Comparison of ENCODE assay signal across 12 cellular contexts in the genomic region with DNA sequence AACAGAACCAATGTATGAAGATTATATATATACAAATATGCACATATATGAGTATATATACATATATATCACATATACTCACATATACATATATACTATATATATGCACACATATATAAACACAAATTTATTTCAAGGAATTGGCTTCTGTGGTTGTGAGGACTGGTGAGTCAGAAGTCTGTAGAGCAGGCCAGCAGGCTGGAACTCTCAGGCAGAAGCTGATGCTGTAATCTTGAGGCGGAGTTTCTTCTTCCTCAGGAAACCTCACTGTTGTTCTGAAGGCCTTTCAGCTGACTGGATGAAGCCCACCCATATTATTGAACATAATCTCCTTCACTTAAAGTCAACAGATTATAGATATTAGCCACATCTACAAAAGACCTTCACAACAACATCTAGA.
A peak's percentile ranks its signal among the peaks of the same experiment; 100 is the strongest.
DNase-seq lines count a peak whose midpoint lies in the region; ATAC-seq and TF ChIP-seq lines count a peak whose summit lies in the region.
"Had no signal": no experiment of that assay in that cellular context is flagged by ENCODE, and none has a peak within 500 bp of the region (broad histone marks: within the 10 kb centered on the region; RNA-seq: fewer than 3 reads in every experiment).

No MANE protein-coding gene starts in this region.

- no peak overlapping the region for H3K27ac Mint-ChIP-seq in activated T-helper 17 cell treated with anti-CD3 and anti-CD28 coated beads, Interleukin-2, amount 50 U/mL, for 72 hours
- no peak overlapping the region for H3K27ac Mint-ChIP-seq in activated CD4-positive, alpha-beta T cell treated with anti-CD3 and anti-CD28 coated beads, Interleukin-2, amount 10 ng/mL, durations not matched to agents 7 days and 5 days
- H3K27ac Mint-ChIP-seq: B cell had no signal

- CTCF ChIA-PET in activated CD4-positive, alpha-beta T cell treated with anti-CD3 and anti-CD28 coated beads, Interleukin-2, amount 10 ng/mL, durations not matched to agents 7 days and 5 days (lab: Charles Lee), result interaction anchor here (0.9 kb wide), 1 partner anchor 32 kb away, joined by 3 read pairs; no protein-coding TSS in a partner anchor

- no peak overlapping the region for H2AFZ ChIP-seq in ACC112 (ENCODE audit: low read length, unreplicated experiment)
- H2AFZ ChIP-seq: hepatocyte had no signal

- no peak overlapping the region for H3K4me3 Mint-ChIP-seq in activated T-helper 17 cell treated with anti-CD3 and anti-CD28 coated beads, Interleukin-2, amount 50 U/mL, for 72 hours
- no peak overlapping the region for H3K4me3 Mint-ChIP-seq in activated CD4-positive, alpha-beta T cell treated with anti-CD3 and anti-CD28 coated beads, Interleukin-2, amount 10 ng/mL, durations not matched to agents 7 days and 5 days
- H3K4me3 Mint-ChIP-seq: B cell had no signal

- H3K4me3 ChIP-seq in ACC112 (ENCODE audit: low read depth, low read length) (no peak overlapping the region), coronary artery (no peak overlapping the region)
- H3K4me3 ChIP-seq: hepatocyte had no signal

- 0 out of 2 replicates have a peak overlapping the region, but pooled peaks have one; percentile 13 for H3K27ac ChIP-seq in ACC112 (ENCODE audit: low read depth, low read length)
- H3K27ac ChIP-seq in coronary artery, result no peak overlapping the region
- H3K27ac ChIP-seq: hepatocyte had no signal

- no peaks in the 10 kb centered on the region for H3K79me2 ChIP-seq in ACC112 (ENCODE audit: control insufficient read depth, insufficient read depth, low read length, unreplicated experiment)
- H3K79me2 ChIP-seq: hepatocyte had no signal

- H3K36me3 ChIP-seq in ACC112 (ENCODE audit: insufficient read depth, low read length), result peaks cover 6% of the 10 kb centered on the region

- no peaks in the 10 kb centered on the region for H3K36me3 Mint-ChIP-seq in activated T-helper 17 cell treated with anti-CD3 and anti-CD28 coated beads, Interleukin-2, amount 50 U/mL, for 72 hours (ENCODE audit: low read depth)
- no peaks in the 10 kb centered on the region for H3K36me3 Mint-ChIP-seq in activated CD4-positive, alpha-beta T cell treated with anti-CD3 and anti-CD28 coated beads, Interleukin-2, amount 10 ng/mL, durations not matched to agents 7 days and 5 days (ENCODE audit: low read depth)

- DNase-seq in HCEC 1CT (peak; percentile 78), fibroblast of the conjunctiva (ENCODE audit: low read depth) (peak; percentile 30), coronary artery (ENCODE audit: low spot score) (no peak), T-helper 2 cell (no peak)
- DNase-seq in activated CD4-positive, alpha-beta T cell treated with anti-CD3 and anti-CD28 coated beads, Interleukin-2, amount 10 ng/mL, durations not matched to agents 7 days and 5 days, result no peak
- DNase-seq: activated naive CD4-positive, alpha-beta T cell treated with anti-CD3 and anti-CD28 coated beads, Interleukin-2, amount 50 U/mL, for 16 hours; NCI-H2029 treated with DMSO at 0.1 percent for 48 hours had no signal

- H3K27me3 Mint-ChIP-seq in activated T-helper 17 cell treated with anti-CD3 and anti-CD28 coated beads, Interleukin-2, amount 50 U/mL, for 72 hours, result no peaks in the 10 kb centered on the region
- H3K27me3 Mint-ChIP-seq in activated CD4-positive, alpha-beta T cell treated with anti-CD3 and anti-CD28 coated beads, Interleukin-2, amount 10 ng/mL, durations not matched to agents 7 days and 5 days, result peaks cover 5% of the 10 kb centered on the region
- H3K27me3 Mint-ChIP-seq: B cell had no signal

- H3K4me1 ChIP-seq in ACC112 (ENCODE audit: control insufficient read depth, insufficient read depth, low read length, unreplicated experiment), result peaks cover 4% of the 10 kb centered on the region

- no peaks in the 10 kb centered on the region for H3K4me1 Mint-ChIP-seq in activated T-helper 17 cell treated with anti-CD3 and anti-CD28 coated beads, Interleukin-2, amount 50 U/mL, for 72 hours
- H3K4me1 Mint-ChIP-seq in activated CD4-positive, alpha-beta T cell treated with anti-CD3 and anti-CD28 coated beads, Interleukin-2, amount 10 ng/mL, durations not matched to agents 7 days and 5 days, result no peaks in the 10 kb centered on the region
- H3K4me1 Mint-ChIP-seq: B cell had no signal

- peaks cover 20% of the 10 kb centered on the region for H3K9me3 Mint-ChIP-seq in activated T-helper 17 cell treated with anti-CD3 and anti-CD28 coated beads, Interleukin-2, amount 50 U/mL, for 72 hours
- peaks cover 14% of the 10 kb centered on the region for H3K9me3 Mint-ChIP-seq in activated CD4-positive, alpha-beta T cell treated with anti-CD3 and anti-CD28 coated beads, Interleukin-2, amount 10 ng/mL, durations not matched to agents 7 days and 5 days

- no peak for TF ChIP-seq CTCF in coronary artery (IDR thresholded peaks at IDR 0.05)

- H3K27me3 ChIP-seq in ACC112 (ENCODE audit: insufficient read depth, low read length), result no peaks in the 10 kb centered on the region
- H3K27me3 ChIP-seq: hepatocyte had no signal

- ATAC-seq in activated T-helper 17 cell treated with anti-CD3 and anti-CD28 coated beads, Interleukin-2, amount 50 U/mL, for 72 hours (replicated peaks), result peak; percentile 63
- ATAC-seq in HG02763 (IDR thresholded peaks at IDR 0.05; ENCODE audit: unreplicated experiment), result no peak

- POLR2A ChIA-PET in activated CD4-positive, alpha-beta T cell treated with anti-CD3 and anti-CD28 coated beads, Interleukin-2, amount 10 ng/mL, durations not matched to agents 7 days and 5 days (lab: Charles Lee), result no interaction called here

Comparison
In these comparisons a context has a peak if more than half of its experiments do, and no peak if none do; other contexts are left out.
1. DNase-seq: peak in HCEC 1CT (single experiment) and fibroblast of the conjunctiva (single experiment); none in coronary artery (single experiment), activated CD4-positive, alpha-beta T cell treated with anti-CD3 and anti-CD28 coated beads, Interleukin-2, amount 10 ng/mL, durations not matched to agents 7 days and 5 days (single experiment) and T-helper 2 cell (0 of 5).